Comparison of ENCODE assay signal across 8 cellular contexts in genomic region chr17:58693208-58693607, GRCh38. TPM values are rescaled to one million over a fixed set of nuclear protein-coding genes. Genes with fewer than 3 reads are reported as not detected.
A peak's percentile ranks its signal among the peaks of the same experiment; 100 is the strongest.
DNase-seq lines count a peak whose midpoint lies in the region; ATAC-seq and TF ChIP-seq lines count a peak whose summit lies in the region.

No MANE protein-coding gene starts in this region.

- H3K27me3 Mint-ChIP-seq in natural killer cell treated with Interleukin-12 subunit alpha and Interleukin-12 subunit beta and Interleukin-15 and Interleukin-18, amount 100 ng/mL, for 72 hours = no peaks in the 10 kb centered on the region

- H3K79me2 ChIP-seq in KMS-11 (ENCODE audit: insufficient read depth, low read depth) = peaks cover 31% of the 10 kb centered on the region

- peaks cover 17 to 26% of the 10 kb centered on the region in 2 donors for H3K4me1 Mint-ChIP-seq in natural killer cell treated with Interleukin-12 subunit alpha and Interleukin-12 subunit beta and Interleukin-15 and Interleukin-18, amount 100 ng/mL, for 72 hours (ENCODE audit: low read depth in 2 of 2)

- in situ Hi-C loops in GM13977 (cut with MboI; ENCODE audit: low pct_unique_long_range_greater_than_20kb, low sequenced_read_pairs, unreplicated experiment) = no loop called here

- peak overlapping the region; percentile 84 for H3K4me2 ChIP-seq in KMS-11

- H3K27ac Mint-ChIP-seq in natural killer cell treated with Interleukin-12 subunit alpha and Interleukin-12 subunit beta and Interleukin-15 and Interleukin-18, amount 100 ng/mL, for 72 hours = peak overlapping the region; percentile 95

- H3K36me3 ChIP-seq in KMS-11 (ENCODE audit: insufficient read depth) = no peaks in the 10 kb centered on the region

- DNase-seq in cardiac fibroblast (ENCODE audit: low read depth in 2 of 2) = peak in 1 of 2 donors; percentile 12
- no peak for DNase-seq in natural killer cell treated with Interleukin-12 subunit alpha and Interleukin-12 subunit beta and Interleukin-15 and Interleukin-18, amount 100 ng/mL, for 72 hours (ENCODE audit: low spot score)
- no peak for DNase-seq in ecto neural progenitor cell (ENCODE audit: low spot score)
- DNase-seq in omental fat pad (ENCODE audit: low spot score) = no peak
- no peak for DNase-seq in GM13977 (ENCODE audit: low spot score)

- H4K20me1 ChIP-seq in KMS-11 (ENCODE audit: insufficient read depth) = no peaks in the 10 kb centered on the region

- no peaks in the 10 kb centered on the region for H3K9me3 Mint-ChIP-seq in natural killer cell treated with Interleukin-12 subunit alpha and Interleukin-12 subunit beta and Interleukin-15 and Interleukin-18, amount 100 ng/mL, for 72 hours

- H3K4me3 ChIP-seq in KMS-11 (IDR thresholded peaks at IDR 0.05; ENCODE audit: insufficient read depth, low read depth, low read length) (peak overlapping the region; percentile 83), cardiac fibroblast (replicated peaks in 1 of 2; ENCODE audit: low read depth in 2 of 2, low read length in 2 of 2) (peak overlapping the region; percentile 74 to 88)

- peak overlapping the region; percentile 84 for H3K9ac ChIP-seq in KMS-11

- peak overlapping the region; percentile 96 for H3K4me3 Mint-ChIP-seq in natural killer cell treated with Interleukin-12 subunit alpha and Interleukin-12 subunit beta and Interleukin-15 and Interleukin-18, amount 100 ng/mL, for 72 hours

- peak overlapping the region; percentile 100 for H2AFZ ChIP-seq in KMS-11 (ENCODE audit: low read depth)

- H3K4me1 ChIP-seq in KMS-11 (ENCODE audit: low read depth, poor library complexity, severe bottlenecking) = peaks cover 34% of the 10 kb centered on the region

- TF ChIP-seq CTCF in C4-2B (conservative IDR thresholded peaks at IDR 0.05) = no peak
- TF ChIP-seq CTCF in KMS-11 (conservative IDR thresholded peaks at IDR 0.05; ENCODE audit: low read depth, low read length) = no peak
- no peak for TF ChIP-seq CTCF in cardiac fibroblast (IDR thresholded peaks at IDR 0.05; ENCODE audit: low read depth, low read length)
- no peak for TF ChIP-seq CTCF in omental fat pad (IDR thresholded peaks at IDR 0.05)
- TF ChIP-seq CTCF in GM13977 (IDR thresholded peaks at IDR 0.05; ENCODE audit: extremely low read depth, insufficient read depth, missing control alignments) = no peak

- H3K27ac ChIP-seq in C4-2B = peak overlapping the region; percentile 87
- peak overlapping the region; percentile 74 for H3K27ac ChIP-seq in KMS-11

- H3K27me3 ChIP-seq in KMS-11 (ENCODE audit: insufficient read depth, low read depth) = no peaks in the 10 kb centered on the region

- H3K36me3 Mint-ChIP-seq in natural killer cell treated with Interleukin-12 subunit alpha and Interleukin-12 subunit beta and Interleukin-15 and Interleukin-18, amount 100 ng/mL, for 72 hours = peaks cover 7% of the 10 kb centered on the region

- no peak for ATAC-seq in natural killer cell treated with Interleukin-12 subunit alpha and Interleukin-12 subunit beta and Interleukin-15 and Interleukin-18, amount 100 ng/mL, for 72 hours
- ATAC-seq in omental fat pad (ENCODE audit: low FRiP score) = no peak
- no peak for ATAC-seq in HG03378 (IDR thresholded peaks at IDR 0.05; ENCODE audit: unreplicated experiment)

RNA-seq across cellular contexts. Expression of gene RAD51C, which starts 0.8 kb away (rescaled TPM):
- total RNA-seq in natural killer cell treated with Interleukin-12 subunit alpha and Interleukin-12 subunit beta and Interleukin-15 and Interleukin-18, amount 100 ng/mL, for 72 hours = 10 to 100 TPM; 57.8 to 65.3 TPM
- 10 to 100 TPM in 3 of 4 donors, 1 to 10 TPM in 1; 7.1 to 18.3 (median 15.7) TPM for total RNA-seq in omental fat pad

RNA-seq across cellular contexts. Expression of gene TEX14, which starts 1.4 kb away (rescaled TPM):
- under 1 TPM; 0.12 to 0.22 TPM for total RNA-seq in natural killer cell treated with Interleukin-12 subunit alpha and Interleukin-12 subunit beta and Interleukin-15 and Interleukin-18, amount 100 ng/mL, for 72 hours
- 1 to 10 TPM in 1 of 4 donors, under 1 TPM in 3; 0.19 to 1.3 (median 0.39) TPM for total RNA-seq in omental fat pad
